23 cellular contexts compared by ENCODE assay signal in the genomic region with DNA sequence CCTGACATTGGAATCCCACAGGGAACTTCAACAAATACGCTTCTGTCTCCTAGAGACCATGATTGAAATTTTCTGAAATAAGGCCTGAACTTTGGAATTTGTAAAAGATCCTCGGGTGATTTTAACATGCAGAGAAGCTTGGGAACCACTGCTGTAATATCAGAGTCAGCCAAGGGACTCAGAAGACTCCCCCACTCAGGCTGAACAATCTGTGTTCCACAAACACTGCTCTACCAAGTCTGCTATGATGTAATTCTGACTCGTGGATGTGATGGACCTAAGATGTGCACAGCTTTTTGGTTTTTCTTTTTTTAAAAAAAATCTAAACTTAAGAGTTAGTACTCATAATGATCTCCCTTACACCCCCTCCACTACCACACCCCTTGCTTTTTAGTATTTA.
"Had no signal": no experiment of that assay in that cellular context is flagged by ENCODE, and none has a peak within 500 bp of the region (broad histone marks: within the 10 kb centered on the region; RNA-seq: fewer than 3 reads in every experiment).

No MANE protein-coding gene starts in this region.

- H3K9me3 ChIP-seq: colonic mucosa, esophagus squamous epithelium, spleen, thyroid gland, upper lobe of right lung had no signal

- H3K27ac Mint-ChIP-seq: activated CD4-positive, alpha-beta T cell treated with anti-CD3 and anti-CD28 coated beads, Interleukin-2, amount 10 ng/mL, durations not matched to agents 7 days and 5 days; activated CD8-positive, alpha-beta T cell treated with anti-CD3 and anti-CD28 coated beads, Interleukin-2, amount 10 ng/mL, durations not matched to agents 7 days and 5 days; activated naive CD8-positive, alpha-beta T cell treated with anti-CD3 and anti-CD28 coated beads, Interleukin-2, amount 50 U/mL, for 24 hours; activated T-helper 1 cell treated with anti-CD3 and anti-CD28 coated beads, Interleukin-12 subunit alpha, Interleukin-12 subunit beta, Interleukin-2, Interleukin-4 antibody, amounts not matched to agents 30 ng/mL and 10 ng/mL and 1 ng/mL, durations not matched to agents 14 hours and 24 hours and 36 hours; naive thymus-derived CD4-positive, alpha-beta T cell had no signal

- H3K36me3 ChIP-seq: colonic mucosa had no signal

- H3K4me3 Mint-ChIP-seq: activated CD4-positive, alpha-beta T cell treated with anti-CD3 and anti-CD28 coated beads, Interleukin-2, amount 10 ng/mL, durations not matched to agents 7 days and 5 days; activated CD8-positive, alpha-beta T cell treated with anti-CD3 and anti-CD28 coated beads, Interleukin-2, amount 10 ng/mL, durations not matched to agents 7 days and 5 days; activated naive CD8-positive, alpha-beta T cell treated with anti-CD3 and anti-CD28 coated beads, Interleukin-2, amount 50 U/mL, for 24 hours; activated T-helper 1 cell treated with anti-CD3 and anti-CD28 coated beads, Interleukin-12 subunit alpha, Interleukin-12 subunit beta, Interleukin-2, Interleukin-4 antibody, amounts not matched to agents 30 ng/mL and 10 ng/mL and 1 ng/mL, durations not matched to agents 14 hours and 24 hours and 36 hours; naive thymus-derived CD4-positive, alpha-beta T cell had no signal

- H3K4me3 ChIP-seq: colonic mucosa, esophagus squamous epithelium, lung, spleen, thyroid gland, upper lobe of right lung had no signal

- H3K27ac ChIP-seq: colonic mucosa, esophagus squamous epithelium, foreskin keratinocyte, spleen, thyroid gland, upper lobe of right lung, VCaP had no signal

- H3K9me3 Mint-ChIP-seq: activated CD4-positive, alpha-beta T cell treated with anti-CD3 and anti-CD28 coated beads, Interleukin-2, amount 10 ng/mL, durations not matched to agents 7 days and 5 days; activated naive CD8-positive, alpha-beta T cell treated with anti-CD3 and anti-CD28 coated beads, Interleukin-2, amount 50 U/mL, for 24 hours; activated T-helper 1 cell treated with anti-CD3 and anti-CD28 coated beads, Interleukin-12 subunit alpha, Interleukin-12 subunit beta, Interleukin-2, Interleukin-4 antibody, amounts not matched to agents 30 ng/mL and 10 ng/mL and 1 ng/mL, durations not matched to agents 14 hours and 24 hours and 36 hours; naive thymus-derived CD4-positive, alpha-beta T cell had no signal

- H3K4me1 ChIP-seq: colonic mucosa, esophagus squamous epithelium, foreskin keratinocyte, spleen had no signal

- ATAC-seq: activated CD8-positive, alpha-beta T cell treated with anti-CD3 and anti-CD28 coated beads, Interleukin-2, amount 10 ng/mL, durations not matched to agents 7 days and 5 days; activated naive CD8-positive, alpha-beta T cell treated with anti-CD3 and anti-CD28 coated beads, Interleukin-2, amount 50 U/mL, for 24 hours; foreskin keratinocyte; left colon; naive thymus-derived CD4-positive, alpha-beta T cell; stimulated activated naive CD8-positive, alpha-beta T cell treated with anti-CD3 and anti-CD28 coated beads, Interleukin-15, Interleukin-2, amounts not matched to agents 100 U/mL and 50 U/mL, for 24 hours; upper lobe of right lung had no signal

- DNase-seq: activated CD4-positive, alpha-beta T cell treated with anti-CD3 and anti-CD28 coated beads, Interleukin-2, amount 10 ng/mL, durations not matched to agents 7 days and 5 days; activated CD4-positive, CD25-positive, alpha-beta regulatory T cell treated with anti-CD3 and anti-CD28 coated beads, Interleukin-2, amount 50 U/mL, for 72 hours; activated CD8-positive, alpha-beta T cell treated with anti-CD3 and anti-CD28 coated beads, Interleukin-2, amount 10 ng/mL, durations not matched to agents 7 days and 5 days; activated gamma-delta T cell; activated naive CD4-positive, alpha-beta T cell treated with anti-CD3 and anti-CD28 coated beads, Interleukin-2, amount 50 U/mL, for 16 hours; activated naive CD8-positive, alpha-beta T cell treated with anti-CD3 and anti-CD28 coated beads, Interleukin-2, amount 50 U/mL, for 24 hours; aorta; central memory CD4-positive, alpha-beta T cell; colonic mucosa; esophagus squamous epithelium; foreskin keratinocyte; left colon; naive thymus-derived CD4-positive, alpha-beta T cell; retina; spleen; stimulated activated CD4-positive, alpha-beta T cell treated with anti-CD3 and anti-CD28 coated beads, Interleukin-4, amount 100 ng/mL, for 24 hours; stimulated activated naive CD8-positive, alpha-beta T cell treated with anti-CD3 and anti-CD28 coated beads, Interleukin-15, Interleukin-2, amounts not matched to agents 100 U/mL and 50 U/mL, for 24 hours; substantia nigra; thyroid gland; upper lobe of right lung had no signal

- H3K27me3 ChIP-seq: colonic mucosa, esophagus squamous epithelium, foreskin keratinocyte, spleen, thyroid gland, upper lobe of right lung had no signal

- H3K4me1 Mint-ChIP-seq: activated CD4-positive, alpha-beta T cell treated with anti-CD3 and anti-CD28 coated beads, Interleukin-2, amount 10 ng/mL, durations not matched to agents 7 days and 5 days; activated naive CD8-positive, alpha-beta T cell treated with anti-CD3 and anti-CD28 coated beads, Interleukin-2, amount 50 U/mL, for 24 hours; naive thymus-derived CD4-positive, alpha-beta T cell had no signal

- H3K27me3 Mint-ChIP-seq: activated CD4-positive, alpha-beta T cell treated with anti-CD3 and anti-CD28 coated beads, Interleukin-2, amount 10 ng/mL, durations not matched to agents 7 days and 5 days; activated naive CD8-positive, alpha-beta T cell treated with anti-CD3 and anti-CD28 coated beads, Interleukin-2, amount 50 U/mL, for 24 hours; naive thymus-derived CD4-positive, alpha-beta T cell had no signal
